ENCODE assay signal across 10 cellular contexts in the genomic region with DNA sequence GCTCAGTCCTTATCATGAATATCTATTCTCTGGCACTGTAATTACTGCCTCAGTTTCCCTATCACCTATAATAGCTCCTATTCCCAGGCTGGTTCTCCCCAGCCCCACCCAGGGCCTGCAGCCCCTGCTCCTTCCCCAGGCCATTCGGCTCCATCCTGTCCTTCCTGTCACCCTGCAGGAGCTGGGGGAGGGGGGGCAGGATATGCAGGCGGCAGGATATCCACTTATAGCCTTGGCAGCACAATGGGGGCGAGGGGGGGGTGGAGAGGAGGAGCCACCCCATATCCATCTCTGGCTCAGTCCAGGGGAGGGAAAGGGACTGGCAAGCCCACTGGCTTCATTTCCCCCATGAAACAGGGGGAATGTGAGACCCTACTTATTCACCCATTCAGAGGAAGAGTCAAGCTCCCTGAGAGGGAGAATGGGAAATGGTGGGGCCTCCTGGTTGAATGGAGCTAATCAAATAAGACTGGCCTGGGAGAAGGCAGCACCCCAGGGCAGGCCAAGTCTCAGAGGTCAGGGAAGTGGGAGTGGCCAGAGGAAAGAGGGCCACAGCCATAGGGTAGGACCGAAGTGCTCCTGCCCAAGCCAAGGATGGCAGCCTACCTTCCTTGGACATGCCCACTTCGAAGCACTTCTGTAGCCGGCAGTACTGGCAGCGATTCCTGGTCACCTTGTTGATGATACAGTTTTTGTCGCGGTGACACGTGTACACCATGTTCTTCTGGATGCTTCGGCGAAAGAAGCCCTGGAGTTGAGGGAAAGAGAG. TPM values are rescaled to one million over a fixed set of nuclear protein-coding genes. Genes with fewer than 3 reads are reported as not detected.
DNase-seq lines count a peak whose midpoint lies in the region; ATAC-seq and TF ChIP-seq lines count a peak whose summit lies in the region.
"Had no signal": no experiment of that assay in that cellular context is flagged by ENCODE, and none has a peak within 500 bp of the region (broad histone marks: within the 10 kb centered on the region; RNA-seq: fewer than 3 reads in every experiment).

No MANE protein-coding gene starts in this region.

- in situ Hi-C loops in HAP-1 (cut with MboI; ENCODE audit: low sequenced_read_pairs) = loop anchor here (5.0 kb wide), 1 partner anchor 72 kb away; no protein-coding TSS in a partner anchor

- H3K4me3 ChIP-seq in heart left ventricle (peak overlapping the region in 8 of 12 donors; percentile 28 to 60 (median 43)), spleen (peak overlapping the region in 1 of 8 donors; percentile 25), HAP-1 (no peak overlapping the region), Caco-2 (ENCODE audit: low read depth, low read length) (no peak overlapping the region)
- H3K4me3 ChIP-seq: cardiac muscle cell had no signal

- intact Hi-C loops in activated CD4-positive, alpha-beta memory T cell treated with anti-CD3 and anti-CD28 coated beads for 36 hours (cut with micrococcal nuclease) = no loop called here
- intact Hi-C loops in heart left ventricle (cut with DNase I) (loop anchor here in 7 of 10 donors (1.0 to 10.0 kb wide), 7 partner anchors 36 to 290 kb away; partner anchors contain the start of genes ESPL1 (in 3 of the 7), TARBP2 (in 2 of the 7) and NPFF (in 1 of the 7)), spleen (cut with DNase I; ENCODE audit: low total_unique reads) (no loop called here), Caco-2 (cut with micrococcal nuclease; ENCODE audit: unreplicated experiment) (no loop called here)

- CTCF ChIA-PET in activated CD4-positive, alpha-beta memory T cell treated with anti-CD3 and anti-CD28 coated beads for 36 hours (lab: Charles Lee) = interaction anchor here (1.1 to 13.0 kb wide), 18 partner anchors 9 to 130 kb away, joined by 4 to 172 read pairs (median 29); partner anchors contain the start of genes AAAS, ESPL1, MYG1 and PFDN5
- CTCF ChIA-PET in Caco-2 (lab: Charles Lee) = interaction anchor here (0.9 to 3.6 kb wide), 5 partner anchors 29 to 149 kb away, joined by 3 to 41 read pairs (median 7); partner anchors contain the start of gene AAAS

- H3K36me3 Mint-ChIP-seq in HFFc6 (ENCODE audit: low read depth) (peaks cover 23% of the 10 kb centered on the region; the same call in 1 of the 2 replicates), Caco-2 (ENCODE audit: insufficient read depth, unreplicated experiment) (no peaks in the 10 kb centered on the region)
- H3K36me3 Mint-ChIP-seq in activated CD4-positive, alpha-beta memory T cell treated with anti-CD3 and anti-CD28 coated beads for 36 hours = peaks cover 34% of the 10 kb centered on the region

- no peaks in the 10 kb centered on the region for H3K9me3 Mint-ChIP-seq in HFFc6
- H3K9me3 Mint-ChIP-seq in activated CD4-positive, alpha-beta memory T cell treated with anti-CD3 and anti-CD28 coated beads for 36 hours = no peaks in the 10 kb centered on the region
- H3K9me3 Mint-ChIP-seq in Caco-2 (ENCODE audit: unreplicated experiment) = no peaks in the 10 kb centered on the region

- BruUV-seq in Caco-2 (replicated peaks; lab: Mats Ljungman, UMichigan) = no TSS peak

- H3K27me3 ChIP-seq in heart left ventricle (no peaks in the 10 kb centered on the region), spleen (replicated peaks in 1 of 7) (peaks cover 0 to 2% (median 0%) of the 10 kb centered on the region in 7 donors), HAP-1 (ENCODE audit: low read depth) (no peaks in the 10 kb centered on the region), Caco-2 (replicated peaks; ENCODE audit: control insufficient read depth, insufficient read depth, low read length) (no peaks in the 10 kb centered on the region)
- H3K27me3 ChIP-seq: cardiac muscle cell had no signal

- TF ChIP-seq POLR2A in heart left ventricle (IDR thresholded peaks at IDR 0.05) (no peak), spleen (IDR thresholded peaks at IDR 0.05) (no peak)

- TF ChIP-seq CTCF in HFFc6 (IDR thresholded peaks at IDR 0.05) (no peak), heart left ventricle (IDR thresholded peaks at IDR 0.05) (no peak), spleen (IDR thresholded peaks at IDR 0.05 in 8 of 11, conservative IDR thresholded peaks at IDR 0.05 in 3 of 11) (no peak), Caco-2 (IDR thresholded peaks at IDR 0.05; ENCODE audit: insufficient read depth in 1 of 2, low read depth in 1 of 2, low read length in 1 of 2, severe bottlenecking in 1 of 2, unreplicated experiment in 1 of 2) (no peak)

- H3K27ac ChIP-seq in heart left ventricle (peak overlapping the region; percentile 22 to 100 (median 98)), spleen (peak overlapping the region; percentile 8 to 98 (median 98))
- H3K27ac ChIP-seq: cardiac muscle cell had no signal

- peak; percentile 66 to 87 (median 72) for ATAC-seq in heart left ventricle

- H3K27me3 Mint-ChIP-seq in HFFc6 (ENCODE audit: insufficient read depth) (peaks cover 6% of the 10 kb centered on the region), Caco-2 (ENCODE audit: insufficient read depth, unreplicated experiment) (no peaks in the 10 kb centered on the region)
- H3K27me3 Mint-ChIP-seq in activated CD4-positive, alpha-beta memory T cell treated with anti-CD3 and anti-CD28 coated beads for 36 hours = no peaks in the 10 kb centered on the region

- peaks cover 16 to 73% (median 54%) of the 10 kb centered on the region in 12 donors for H3K4me1 ChIP-seq in heart left ventricle
- H3K4me1 ChIP-seq in spleen = peaks cover 46 to 99% (median 87%) of the 10 kb centered on the region in 6 donors
- peaks cover 22% of the 10 kb centered on the region for H3K4me1 ChIP-seq in HAP-1
- H3K4me1 ChIP-seq in Caco-2 = peaks cover 15% of the 10 kb centered on the region; the same call in 1 of the 2 replicates

- peak overlapping the region; percentile 89 for H3K27ac Mint-ChIP-seq in HFFc6
- H3K27ac Mint-ChIP-seq in activated CD4-positive, alpha-beta memory T cell treated with anti-CD3 and anti-CD28 coated beads for 36 hours = peak overlapping the region; percentile 89
- no peak overlapping the region for H3K27ac Mint-ChIP-seq in Caco-2 (ENCODE audit: unreplicated experiment)

- POLR2A ChIA-PET in activated CD4-positive, alpha-beta memory T cell treated with anti-CD3 and anti-CD28 coated beads for 36 hours (lab: Charles Lee) = interaction anchor here (1.0 to 1.3 kb wide), 4 partner anchors 8 to 130 kb away, joined by 3 to 5 read pairs (median 4); no protein-coding TSS in a partner anchor
- POLR2A ChIA-PET in Caco-2 (lab: Charles Lee) = no interaction called here

- no peak for DNase-seq in HFFc6
- no peak for DNase-seq in activated CD4-positive, alpha-beta memory T cell treated with anti-CD3 and anti-CD28 coated beads for 36 hours
- DNase-seq in heart left ventricle = peak; percentile 78 to 94 (median 90)
- no peak for DNase-seq in spleen
- no peak for DNase-seq in HAP-1 (ENCODE audit: low spot score in 2 of 2)
- DNase-seq in cortex of kidney (lab: John Stamatoyannopoulos, UW) = no peak
- DNase-seq in Caco-2 = no peak
- DNase-seq: Calu3, Kasumi-1 had no signal

- H3K36me3 ChIP-seq in heart left ventricle (peaks cover 0 to 54% (median 44%) of the 10 kb centered on the region in 9 donors), spleen (peaks cover 0 to 50% (median 19%) of the 10 kb centered on the region in 6 donors), HAP-1 (replicated peaks) (peaks cover 33% of the 10 kb centered on the region), Caco-2 (ENCODE audit: control insufficient read depth, insufficient read depth, low read length) (no peaks in the 10 kb centered on the region)

- H3K4me3 Mint-ChIP-seq in HFFc6 (no peak overlapping the region), Caco-2 (ENCODE audit: unreplicated experiment) (no peak overlapping the region)
- H3K4me3 Mint-ChIP-seq in activated CD4-positive, alpha-beta memory T cell treated with anti-CD3 and anti-CD28 coated beads for 36 hours = no peak overlapping the region

- WGBS in heart left ventricle, 4 donors = 45 to 56% (median 52%) methylated on average over 10 to 12 of the region's 12 CpGs
- WGBS in spleen, 5 donors = 63 to 72% (median 68%) methylated on average over 12 of the region's 12 CpGs

- peaks cover 66% of the 10 kb centered on the region for H3K4me1 Mint-ChIP-seq in HFFc6 (ENCODE audit: low read depth)
- peaks cover 60% of the 10 kb centered on the region for H3K4me1 Mint-ChIP-seq in activated CD4-positive, alpha-beta memory T cell treated with anti-CD3 and anti-CD28 coated beads for 36 hours (ENCODE audit: low read depth)
- H3K4me1 Mint-ChIP-seq in Caco-2 (ENCODE audit: low read depth, unreplicated experiment) = peaks cover 23% of the 10 kb centered on the region

- H3K9me3 ChIP-seq in heart left ventricle = no peaks in the 10 kb centered on the region
- no peaks in the 10 kb centered on the region for H3K9me3 ChIP-seq in spleen
- no peaks in the 10 kb centered on the region; the same call in 1 of the 2 replicates for H3K9me3 ChIP-seq in HAP-1
- H3K9me3 ChIP-seq in Caco-2 = no peaks in the 10 kb centered on the region

RNA-seq across cellular contexts. Expression of gene ITGB7, which starts 7.8 kb away (rescaled TPM):
- total RNA-seq in HFFc6 (2021; fragmentation: NEBNext Ultra II Directional; extraction: Animal tissue kit (Norgen Biotek cat#: 25700)) = 1 to 10 TPM in 3 of 6 experiments, under 1 TPM in 3; 0.35 to 1.5 (median 0.93) TPM
- 100 to 1,000 TPM; 168 to 169 TPM for total RNA-seq in activated CD4-positive, alpha-beta memory T cell treated with anti-CD3 and anti-CD28 coated beads for 36 hours
- total RNA-seq in heart left ventricle (10 to 100 TPM in 1 of 9 donors, 1 to 10 TPM in 5, under 1 TPM in 3; 0.12 to 11.6 (median 1.4) TPM), spleen (10 to 100 TPM; 35.5 to 75.5 (median 62.2) TPM), Caco-2 (2022) (1.1 TPM in 2 replicates)
- polyA plus RNA-seq in heart left ventricle (under 1 TPM; 0.50 to 0.75 TPM), spleen (10 to 100 TPM; 23.9 to 62.5 (median 46.5) TPM)

RNA-seq across cellular contexts. Expression of gene RARG, which starts 17.1 kb away (rescaled TPM):
- total RNA-seq in HFFc6 (2021; fragmentation: NEBNext Ultra II Directional; extraction: Animal tissue kit (Norgen Biotek cat#: 25700)) = 10 to 100 TPM; 47.2 to 80.5 (median 71.0) TPM
- total RNA-seq in activated CD4-positive, alpha-beta memory T cell treated with anti-CD3 and anti-CD28 coated beads for 36 hours = 10 to 100 TPM; 21.8 to 25.2 TPM
- total RNA-seq in heart left ventricle (10 to 100 TPM in 7 of 9 donors, 1 to 10 TPM in 2; 6.4 to 22.5 (median 16.0) TPM), spleen (10 to 100 TPM in 5 of 7 donors, 1 to 10 TPM in 2; 9.4 to 20.8 (median 14.4) TPM), Caco-2 (2022) (11.8 and 12.9 TPM in 2 replicates)
- polyA plus RNA-seq in heart left ventricle (10 to 100 TPM in 1 of 2 donors, 1 to 10 TPM in 1; 7.4 to 10.2 TPM), spleen (10 to 100 TPM in 1 of 3 donors, 1 to 10 TPM in 2; 4.6 to 10.1 (median 4.9) TPM)

RNA-seq across cellular contexts. Expression of gene CSAD, which starts 34.1 kb away (rescaled TPM):
- total RNA-seq in HFFc6 (2021; fragmentation: NEBNext Ultra II Directional; extraction: Animal tissue kit (Norgen Biotek cat#: 25700)) = 10 to 100 TPM; 13.9 to 17.1 (median 16.0) TPM
- total RNA-seq in activated CD4-positive, alpha-beta memory T cell treated with anti-CD3 and anti-CD28 coated beads for 36 hours = 10 to 100 TPM; 21.4 to 23.7 TPM
- total RNA-seq in heart left ventricle (10 to 100 TPM in 4 of 9 donors, 1 to 10 TPM in 5; 4.3 to 14.8 (median 8.2) TPM), spleen (10 to 100 TPM; 33.7 to 73.0 (median 39.7) TPM), Caco-2 (2022) (20.1 and 23.0 TPM in 2 replicates)
- polyA plus RNA-seq in heart left ventricle (10 to 100 TPM in 1 of 2 donors, 1 to 10 TPM in 1; 4.6 to 26.5 TPM), spleen (10 to 100 TPM; 17.9 to 36.3 (median 34.1) TPM)

RNA-seq across cellular contexts. Expression of gene ZNF740, which starts 34.3 kb away (rescaled TPM):
- 10 to 100 TPM; 17.3 to 25.7 (median 19.3) TPM for total RNA-seq in HFFc6 (2021; fragmentation: NEBNext Ultra II Directional; extraction: Animal tissue kit (Norgen Biotek cat#: 25700))
- 10 to 100 TPM; 32.6 to 37.5 TPM for total RNA-seq in activated CD4-positive, alpha-beta memory T cell treated with anti-CD3 and anti-CD28 coated beads for 36 hours
- total RNA-seq in heart left ventricle (10 to 100 TPM in 7 of 9 donors, 1 to 10 TPM in 2; 4.8 to 27.4 (median 18.7) TPM), spleen (10 to 100 TPM; 23.6 to 66.1 (median 45.1) TPM), Caco-2 (2022) (35.8 and 43.0 TPM in 2 replicates)
- polyA plus RNA-seq in heart left ventricle (1 to 10 TPM; 6.1 to 6.7 TPM), spleen (10 to 100 TPM in 1 of 3 donors, 1 to 10 TPM in 2; 5.6 to 12.1 (median 7.5) TPM)

RNA-seq across cellular contexts. Expression of gene ESPL1, which starts 53.2 kb away (rescaled TPM):
- 10 to 100 TPM in 5 of 6 experiments, 1 to 10 TPM in 1; 7.0 to 16.1 (median 14.1) TPM for total RNA-seq in HFFc6 (2021; fragmentation: NEBNext Ultra II Directional; extraction: Animal tissue kit (Norgen Biotek cat#: 25700))
- total RNA-seq in activated CD4-positive, alpha-beta memory T cell treated with anti-CD3 and anti-CD28 coated beads for 36 hours = 10 to 100 TPM; 70.0 to 77.2 TPM
- total RNA-seq in heart left ventricle (1 to 10 TPM in 2 of 9 donors, under 1 TPM in 7; 0.06 to 6.1 (median 0.43) TPM), spleen (1 to 10 TPM; 1.7 to 7.2 (median 4.7) TPM), Caco-2 (2022) (32.3 and 34.9 TPM in 2 replicates)
- polyA plus RNA-seq in heart left ventricle (under 1 TPM; 0.15 to 0.18 TPM), spleen (1 to 10 TPM in 1 of 3 donors, under 1 TPM in 2; 0.85 to 1.9 (median 0.93) TPM)

Comparison
In these comparisons a context has a peak if more than half of its experiments do, and no peak if none do; other contexts are left out.
1. DNase-seq: peak in heart left ventricle (5 of 5); none in HFFc6 (single experiment), activated CD4-positive, alpha-beta memory T cell treated with anti-CD3 and anti-CD28 coated beads for 36 hours (single experiment), spleen (single experiment), HAP-1 (0 of 2), cortex of kidney (single experiment) and Caco-2 (0 of 2).
2. H3K4me3 ChIP-seq: peak in heart left ventricle (8 of 12); none in HAP-1 (single experiment) and Caco-2 (single experiment).
3. intact Hi-C loops: an anchor here in heart left ventricle (1.0 to 10.0 kb wide); none called in activated CD4-positive, alpha-beta memory T cell treated with anti-CD3 and anti-CD28 coated beads for 36 hours, spleen and Caco-2.